Comparison of ENCODE assay signal across 8 cellular contexts in genomic region chr7:32997966-32998362, GRCh38. TPM values are rescaled to one million over a fixed set of nuclear protein-coding genes. Genes with fewer than 3 reads are reported as not detected.
DNase-seq lines count a peak whose midpoint lies in the region; ATAC-seq, FAIRE-seq and TF ChIP-seq lines count a peak whose summit lies in the region.
"Not testable (repeated sequence)": the region's sequence is repeated elsewhere in the genome, so short reads cannot be mapped to it uniquely, and the experiment has no call there.

No MANE protein-coding gene starts in this region.

- DNase-seq in HTR-8/SVneo (ENCODE audit: insufficient read length, low spot score); colonic mucosa; mesothelial cell of epicardium (ENCODE audit: low spot score in 2 of 2, unreplicated experiment in 2 of 2); uterus: not testable (repeated sequence)
- peak in 1 of 2 donors; percentile 13 for DNase-seq in cardiac muscle cell (ENCODE audit: low read depth in 1 of 2, low spot score in 1 of 2)

- H3K27ac ChIP-seq in colonic mucosa (peak overlapping the region; percentile 82), cardiac muscle cell (peak overlapping the region; percentile 73), rectal smooth muscle tissue (ENCODE audit: low read depth, low read length) (peak overlapping the region; percentile 79), uterus (peak overlapping the region; percentile 81 to 85)

- H3K27me3 ChIP-seq in colonic mucosa; cardiac muscle cell; rectal smooth muscle tissue (ENCODE audit: control insufficient read depth, insufficient read depth, low read length); uterus: not testable (repeated sequence)

- ATAC-seq in GM19023 (IDR thresholded peaks at IDR 0.05; ENCODE audit: unreplicated experiment) (peak; percentile 10), SK-N-SH treated with all-trans-retinoic acid at 6 μM for 48 hours (peak; percentile 70)

- intact Hi-C loops in colonic mucosa (cut with DNase I); uterus (cut with DNase I; ENCODE audit: low total_unique reads): not testable (repeated sequence)

- peaks cover 27% of the 10 kb centered on the region for H3K4me1 Mint-ChIP-seq in mesothelial cell of epicardium

- not testable (repeated sequence) for TF ChIP-seq POLR2A in uterus (IDR thresholded peaks at IDR 0.05)

- H3K9ac ChIP-seq in colonic mucosa (ENCODE audit: low read depth in 2 of 2, low read length in 2 of 2), result peak overlapping the region in 1 of 2 donors; percentile 55
- H3K9ac ChIP-seq in rectal smooth muscle tissue (ENCODE audit: low read length), result not testable (repeated sequence)

- not testable (repeated sequence) for H3K27me3 Mint-ChIP-seq in mesothelial cell of epicardium (ENCODE audit: low read depth)

- peak; percentile 31 for FAIRE-seq in HTR-8/SVneo (lab: Jason Lieb, UNC)

- H3K9me3 Mint-ChIP-seq in mesothelial cell of epicardium, result not testable (repeated sequence)

- not testable (repeated sequence) for H3K9me3 ChIP-seq in colonic mucosa; cardiac muscle cell (ENCODE audit: low read depth); uterus

- not testable (repeated sequence) for TF ChIP-seq CTCF in colonic mucosa (IDR thresholded peaks at IDR 0.05); cardiac muscle cell (IDR thresholded peaks at IDR 0.05; ENCODE audit: low read depth, low read length); mesothelial cell of epicardium (IDR thresholded peaks at IDR 0.05; ENCODE audit: unreplicated experiment); uterus (IDR thresholded peaks at IDR 0.05)

- not testable (repeated sequence) for H3K36me3 Mint-ChIP-seq in mesothelial cell of epicardium

- peak overlapping the region; percentile 93 for H3K27ac Mint-ChIP-seq in mesothelial cell of epicardium

- H3K4me1 ChIP-seq in colonic mucosa; cardiac muscle cell (ENCODE audit: low read depth); rectal smooth muscle tissue (ENCODE audit: control insufficient read depth, insufficient read depth, low read length); uterus: not testable (repeated sequence)

- H3K36me3 ChIP-seq in colonic mucosa; cardiac muscle cell; rectal smooth muscle tissue (ENCODE audit: control insufficient read depth, insufficient read depth, low read length); uterus: not testable (repeated sequence)

- H3K4me3 Mint-ChIP-seq in mesothelial cell of epicardium, result peak overlapping the region; percentile 31

- H3K4me3 ChIP-seq in colonic mucosa; cardiac muscle cell; rectal smooth muscle tissue (ENCODE audit: low read length): not testable (repeated sequence)
- H3K4me3 ChIP-seq in uterus, result peak overlapping the region in 1 of 2 donors; percentile 21

RNA-seq across cellular contexts. Expression of gene FKBP9, which starts 40.7 kb away (rescaled TPM):
- 100 to 1,000 TPM in 1 of 2 donors, 10 to 100 TPM in 1; 73.2 to 115 TPM for total RNA-seq in colonic mucosa
- total RNA-seq in cardiac muscle cell, result 81.6 and 123 TPM in 2 replicates
- 58.0 and 102 TPM in 2 replicates for polyA plus RNA-seq in cardiac muscle cell
- total RNA-seq in mesothelial cell of epicardium, result 186 to 208 TPM (median 186 TPM) in 3 replicates
- total RNA-seq in uterus, result 100 to 1,000 TPM in 3 of 4 donors, 10 to 100 TPM in 1; 62.9 to 328 (median 215) TPM
